ENCODE assay signal across 1 cellular context in the genomic region with DNA sequence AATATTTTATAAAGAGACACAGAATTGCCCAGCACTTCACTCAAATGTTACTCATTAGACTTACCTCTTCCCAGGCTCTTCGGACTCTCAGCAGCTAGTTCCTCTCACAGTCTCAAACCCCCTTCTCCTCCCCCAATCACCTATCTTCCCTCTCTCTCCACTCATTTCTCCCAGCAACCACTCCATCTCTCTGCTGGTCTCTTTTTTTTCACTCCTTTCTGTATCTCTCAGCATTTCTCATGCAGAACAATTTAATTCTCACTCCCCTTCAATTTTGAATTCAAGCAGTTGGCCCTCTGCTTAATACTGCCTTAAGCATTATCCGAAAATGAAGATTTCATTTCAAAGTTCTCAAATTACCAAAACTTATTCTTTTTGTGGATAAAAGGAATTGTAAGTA.
A peak's percentile ranks its signal among the peaks of the same experiment; 100 is the strongest.
TF ChIP-seq lines count a peak whose summit lies in the region.

No MANE protein-coding gene starts in this region.

TF ChIP-seq in K562, 482 proteins besides CTCF, POLR2A, EP300 and RAD21 (continued from another document and continues in another):
- TF ChIP-seq, protein P1, sequence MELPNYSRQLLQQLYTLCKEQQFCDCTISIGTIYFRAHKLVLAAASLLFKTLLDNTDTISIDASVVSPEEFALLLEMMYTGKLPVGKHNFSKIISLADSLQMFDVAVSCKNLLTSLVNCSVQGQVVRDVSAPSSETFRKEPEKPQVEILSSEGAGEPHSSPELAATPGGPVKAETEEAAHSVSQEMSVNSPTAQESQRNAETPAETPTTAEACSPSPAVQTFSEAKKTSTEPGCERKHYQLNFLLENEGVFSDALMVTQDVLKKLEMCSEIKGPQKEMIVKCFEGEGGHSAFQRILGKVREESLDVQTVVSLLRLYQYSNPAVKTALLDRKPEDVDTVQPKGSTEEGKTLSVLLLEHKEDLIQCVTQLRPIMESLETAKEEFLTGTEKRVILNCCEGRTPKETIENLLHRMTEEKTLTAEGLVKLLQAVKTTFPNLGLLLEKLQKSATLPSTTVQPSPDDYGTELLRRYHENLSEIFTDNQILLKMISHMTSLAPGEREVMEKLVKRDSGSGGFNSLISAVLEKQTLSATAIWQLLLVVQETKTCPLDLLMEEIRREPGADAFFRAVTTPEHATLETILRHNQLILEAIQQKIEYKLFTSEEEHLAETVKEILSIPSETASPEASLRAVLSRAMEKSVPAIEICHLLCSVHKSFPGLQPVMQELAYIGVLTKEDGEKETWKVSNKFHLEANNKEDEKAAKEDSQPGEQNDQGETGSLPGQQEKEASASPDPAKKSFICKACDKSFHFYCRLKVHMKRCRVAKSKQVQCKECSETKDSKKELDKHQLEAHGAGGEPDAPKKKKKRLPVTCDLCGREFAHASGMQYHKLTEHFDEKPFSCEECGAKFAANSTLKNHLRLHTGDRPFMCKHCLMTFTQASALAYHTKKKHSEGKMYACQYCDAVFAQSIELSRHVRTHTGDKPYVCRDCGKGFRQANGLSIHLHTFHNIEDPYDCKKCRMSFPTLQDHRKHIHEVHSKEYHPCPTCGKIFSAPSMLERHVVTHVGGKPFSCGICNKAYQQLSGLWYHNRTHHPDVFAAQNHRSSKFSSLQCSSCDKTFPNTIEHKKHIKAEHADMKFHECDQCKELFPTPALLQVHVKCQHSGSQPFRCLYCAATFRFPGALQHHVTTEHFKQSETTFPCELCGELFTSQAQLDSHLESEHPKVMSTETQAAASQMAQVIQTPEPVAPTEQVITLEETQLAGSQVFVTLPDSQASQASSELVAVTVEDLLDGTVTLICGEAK (IDR thresholded peaks at IDR 0.05) = peak; percentile 42; the same call in 1 of the 2 replicates
- TF ChIP-seq, protein P1 (CRISPR knock-in tag; IDR thresholded peaks at IDR 0.05) = no peak
- TF ChIP-seq TRIM28 (IDR thresholded peaks at IDR 0.05) (peak; percentile 25; the same call in 1 of the 2 replicates), ZBTB2 (IDR thresholded peaks at IDR 0.05) (peak; percentile 58; the same call in 1 of the 2 replicates), CC2D1A (IDR thresholded peaks at IDR 0.05) (peak; percentile 61), NCOA4 (IDR thresholded peaks at IDR 0.05; ENCODE audit: partially characterized antibody) (peak; percentile 69), ARNT (IDR thresholded peaks at IDR 0.05) (peak in 1 of 2 experiments; percentile 58; a peak in 1 of 4 replicates), ZNF316 (IDR thresholded peaks at IDR 0.05) (peak; percentile 15), NFRKB (IDR thresholded peaks at IDR 0.05; ENCODE audit: low read depth) (peak; percentile 83), CREB1 (IDR thresholded peaks at IDR 0.05) (no peak), CREB1 (CRISPR knock-in tag; IDR thresholded peaks at IDR 0.05) (no peak), RFX1 (IDR thresholded peaks at IDR 0.05) (peak; percentile 48), BRD4 (IDR thresholded peaks at IDR 0.05) (peak; percentile 50; the same call in 1 of the 2 replicates), TRIM24 (IDR thresholded peaks at IDR 0.05) (peak in 1 of 2 experiments; percentile 30; a peak in 1 of 4 replicates), HMGN3 (IDR thresholded peaks at IDR 0.05; ENCODE audit: borderline replicate concordance, extremely low read depth, insufficient read length, low read depth, low read length) (no peak), PRMT5 (CRISPR knock-in tag; IDR thresholded peaks at IDR 0.05) (no peak), MGA (IDR thresholded peaks at IDR 0.05) (0 out of 2 replicates have a peak, but pooled peaks have one; percentile 27), HEY1 (CRISPR knock-in tag; IDR thresholded peaks at IDR 0.05; ENCODE audit: borderline replicate concordance) (no peak), HDAC1 (IDR thresholded peaks at IDR 0.05) (peak in 1 of 2 experiments; percentile 53; a peak in 1 of 4 replicates), PHB2 (IDR thresholded peaks at IDR 0.05; ENCODE audit: low read depth) (peak; percentile 53; the same call in 1 of the 2 replicates), KLF6 (CRISPR knock-in tag; IDR thresholded peaks at IDR 0.05; ENCODE audit: borderline replicate concordance) (no peak), NBN (IDR thresholded peaks at IDR 0.05; ENCODE audit: low read depth) (peak; percentile 68; the same call in 1 of the 2 replicates), ZSCAN32 (CRISPR knock-in tag; IDR thresholded peaks at IDR 0.05) (no peak)
- TF ChIP-seq, protein P2, sequence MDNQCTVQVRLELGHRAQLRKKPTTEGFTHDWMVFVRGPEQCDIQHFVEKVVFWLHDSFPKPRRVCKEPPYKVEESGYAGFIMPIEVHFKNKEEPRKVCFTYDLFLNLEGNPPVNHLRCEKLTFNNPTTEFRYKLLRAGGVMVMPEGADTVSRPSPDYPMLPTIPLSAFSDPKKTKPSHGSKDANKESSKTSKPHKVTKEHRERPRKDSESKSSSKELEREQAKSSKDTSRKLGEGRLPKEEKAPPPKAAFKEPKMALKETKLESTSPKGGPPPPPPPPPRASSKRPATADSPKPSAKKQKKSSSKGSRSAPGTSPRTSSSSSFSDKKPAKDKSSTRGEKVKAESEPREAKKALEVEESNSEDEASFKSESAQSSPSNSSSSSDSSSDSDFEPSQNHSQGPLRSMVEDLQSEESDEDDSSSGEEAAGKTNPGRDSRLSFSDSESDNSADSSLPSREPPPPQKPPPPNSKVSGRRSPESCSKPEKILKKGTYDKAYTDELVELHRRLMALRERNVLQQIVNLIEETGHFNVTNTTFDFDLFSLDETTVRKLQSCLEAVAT (IDR thresholded peaks at IDR 0.05) = peak; percentile 60 to 68; a peak in 2 of 4 replicates
- TF ChIP-seq, protein P3, sequence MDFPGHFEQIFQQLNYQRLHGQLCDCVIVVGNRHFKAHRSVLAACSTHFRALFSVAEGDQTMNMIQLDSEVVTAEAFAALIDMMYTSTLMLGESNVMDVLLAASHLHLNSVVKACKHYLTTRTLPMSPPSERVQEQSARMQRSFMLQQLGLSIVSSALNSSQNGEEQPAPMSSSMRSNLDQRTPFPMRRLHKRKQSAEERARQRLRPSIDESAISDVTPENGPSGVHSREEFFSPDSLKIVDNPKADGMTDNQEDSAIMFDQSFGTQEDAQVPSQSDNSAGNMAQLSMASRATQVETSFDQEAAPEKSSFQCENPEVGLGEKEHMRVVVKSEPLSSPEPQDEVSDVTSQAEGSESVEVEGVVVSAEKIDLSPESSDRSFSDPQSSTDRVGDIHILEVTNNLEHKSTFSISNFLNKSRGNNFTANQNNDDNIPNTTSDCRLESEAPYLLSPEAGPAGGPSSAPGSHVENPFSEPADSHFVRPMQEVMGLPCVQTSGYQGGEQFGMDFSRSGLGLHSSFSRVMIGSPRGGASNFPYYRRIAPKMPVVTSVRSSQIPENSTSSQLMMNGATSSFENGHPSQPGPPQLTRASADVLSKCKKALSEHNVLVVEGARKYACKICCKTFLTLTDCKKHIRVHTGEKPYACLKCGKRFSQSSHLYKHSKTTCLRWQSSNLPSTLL (IDR thresholded peaks at IDR 0.05) = peak; percentile 58; the same call in 1 of the 2 replicates
